In the genomic region with DNA sequence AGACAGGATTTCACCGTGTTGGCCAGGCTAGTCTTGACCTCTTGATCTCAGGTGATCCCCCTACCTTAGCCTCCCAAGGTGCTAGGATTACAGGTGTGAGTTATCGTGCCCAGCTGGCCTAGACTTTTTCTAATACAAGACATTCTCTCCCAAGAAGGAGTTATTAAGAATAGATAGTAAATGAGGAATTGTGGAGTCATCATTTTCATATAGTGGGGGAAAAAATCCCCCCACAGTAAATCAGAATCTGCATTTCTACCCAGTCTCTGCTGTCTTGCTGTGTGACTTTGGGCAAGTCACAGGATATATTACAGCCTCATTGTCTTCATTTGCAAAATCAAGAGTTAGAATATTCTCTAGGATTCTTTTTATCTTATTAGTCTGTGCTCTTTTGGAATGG, we compare ENCODE assay signal across 21 cellular contexts. TPM values are rescaled to one million over a fixed set of nuclear protein-coding genes. Genes with fewer than 3 reads are reported as not detected.
DNase-seq lines count a peak whose midpoint lies in the region; ATAC-seq, FAIRE-seq and TF ChIP-seq lines count a peak whose summit lies in the region.
"Had no signal": no experiment of that assay in that cellular context is flagged by ENCODE, and none has a peak within 500 bp of the region (broad histone marks: within the 10 kb centered on the region; RNA-seq: fewer than 3 reads in every experiment).

No MANE protein-coding gene starts in this region.

- H3K4me3 Mint-ChIP-seq in GM23338 (no peak overlapping the region; the same call in 2 of the 3 replicates), WTC11 (no peak overlapping the region)
- H3K4me3 Mint-ChIP-seq: CD4-positive, alpha-beta memory T cell; CD4-positive, CD25-positive, alpha-beta regulatory T cell; CD8-positive, alpha-beta memory T cell had no signal

- H3K27ac ChIP-seq in A549 (no peak overlapping the region), GM23338 (ENCODE audit: low read depth) (no peak overlapping the region)
- H3K27ac ChIP-seq: BLaER1 had no signal

- FAIRE-seq in A549 (lab: Jason Lieb, UNC) = no peak
- FAIRE-seq: A204.1, G401.6, GM12891, GM19239 had no signal

- TF ChIP-seq POLR2A in A549 (IDR thresholded peaks at IDR 0.05; ENCODE audit: low read length) = no peak

- H3K27ac Mint-ChIP-seq in GM23338 (no peak overlapping the region), WTC11 (peak overlapping the region; percentile 67)
- H3K27ac Mint-ChIP-seq: CD14-positive monocyte; CD4-positive, alpha-beta memory T cell; CD4-positive, CD25-positive, alpha-beta regulatory T cell; CD8-positive, alpha-beta memory T cell had no signal

- H3K27me3 ChIP-seq in GM23338 (ENCODE audit: insufficient read depth) = no peaks in the 10 kb centered on the region
- H3K27me3 ChIP-seq: BE2C, BLaER1 had no signal

- H3K27me3 Mint-ChIP-seq in GM23338 (ENCODE audit: insufficient read depth, low read depth, poor library complexity) (peaks cover 4% of the 10 kb centered on the region), WTC11 (ENCODE audit: low read depth) (peaks cover 5% of the 10 kb centered on the region; the same call in 1 of the 2 replicates)

- H3K36me3 Mint-ChIP-seq in GM23338 (ENCODE audit: low read depth) (no peaks in the 10 kb centered on the region), WTC11 (no peaks in the 10 kb centered on the region)
- H3K36me3 Mint-ChIP-seq: CD14-positive monocyte; CD4-positive, alpha-beta memory T cell; CD4-positive, CD25-positive, alpha-beta regulatory T cell; CD8-positive, alpha-beta memory T cell had no signal

- H3K36me3 ChIP-seq in GM23338 (ENCODE audit: insufficient read depth) = no peaks in the 10 kb centered on the region
- H3K36me3 ChIP-seq: BE2C, BLaER1 had no signal

- no peak overlapping the region for H3K4me2 ChIP-seq in A549
- H3K4me2 ChIP-seq in GM23338 = peak overlapping the region; percentile 68
- H3K4me2 ChIP-seq: BLaER1 had no signal

- H3F3A ChIP-seq in GM23338 (replicated peaks; ENCODE audit: low read depth) = 0 out of 2 replicates have a peak, but pooled peaks cover 6% of the 10 kb centered on the region

- no peaks in the 10 kb centered on the region for H3K9me3 ChIP-seq in A549
- H3K9me3 ChIP-seq: BE2C, BLaER1 had no signal

- TF ChIP-seq CTCF in A549 (IDR thresholded peaks at IDR 0.05) (no peak), GM23338 (conservative IDR thresholded peaks at IDR 0.05; ENCODE audit: low read depth in 2 of 2) (no peak), WTC11 (IDR thresholded peaks at IDR 0.05) (no peak)

- no peaks in the 10 kb centered on the region for H4K20me1 ChIP-seq in GM23338 (replicated peaks; ENCODE audit: insufficient read depth)
- H4K20me1 ChIP-seq: BLaER1 had no signal

- CTCF ChIA-PET in A549 (lab: Yijun Ruan, JAX) = interaction anchor here (5.8 kb wide), 1 partner anchor 11 kb away, joined by 36 read pairs; no protein-coding TSS in a partner anchor
- CTCF ChIA-PET in WTC11 (lab: Charles Lee) = interaction anchor here (0.7 to 4.3 kb wide), 5 partner anchors 9 to 493 kb away, joined by 3 to 33 read pairs (median 3); no protein-coding TSS in a partner anchor

- ATAC-seq in A549 (no peak), GM23338 (no peak), WTC11 (no peak)

- H3K4me1 ChIP-seq in A549 = no peaks in the 10 kb centered on the region
- peaks cover 18% of the 10 kb centered on the region for H3K4me1 ChIP-seq in GM23338 (ENCODE audit: insufficient read depth)
- H3K4me1 ChIP-seq: BLaER1 had no signal

- no peak overlapping the region for H2AFZ ChIP-seq in GM23338

- H3K79me2 ChIP-seq in GM23338 (replicated peaks; ENCODE audit: insufficient read depth) = no peaks in the 10 kb centered on the region

- 0 out of 2 replicates have a peak, but pooled peaks cover 3% of the 10 kb centered on the region for H3K9me2 ChIP-seq in GM23338 (ENCODE audit: insufficient read depth)

- POLR2A ChIA-PET in A549 (lab: Yijun Ruan, JAX) (no interaction called here), WTC11 (lab: Charles Lee) (no interaction called here)

- H3K4me3 ChIP-seq in A549 (no peak overlapping the region), GM23338 (no peak overlapping the region)
- H3K4me3 ChIP-seq: BLaER1 had no signal

- no peak for TF ChIP-seq RAD21 in A549 (conservative IDR thresholded peaks at IDR 0.05 in 1 of 2, IDR thresholded peaks at IDR 0.05 in 1 of 2)

- peaks cover 35% of the 10 kb centered on the region for H3K4me1 Mint-ChIP-seq in GM23338
- H3K4me1 Mint-ChIP-seq in WTC11 = peaks cover 39% of the 10 kb centered on the region
- H3K4me1 Mint-ChIP-seq: CD4-positive, alpha-beta memory T cell; CD4-positive, CD25-positive, alpha-beta regulatory T cell; CD8-positive, alpha-beta memory T cell had no signal

- no peak for DNase-seq in A549 (ENCODE audit: low read depth in 1 of 2, low spot score in 1 of 2)
- no peak for DNase-seq in GM23338 (ENCODE audit: low spot score)
- no peak for DNase-seq in WTC11 (ENCODE audit: low spot score)
- no peak for DNase-seq in NCI-H187 (lab: John Stamatoyannopoulos, UW)
- no peak for DNase-seq in Ammon's horn (ENCODE audit: low spot score)
- DNase-seq in NCI-H748 treated with DMSO at 0.1 percent for 48 hours (lab: John Stamatoyannopoulos, UW) = no peak
- DNase-seq: 8988T; AML-193; BE2C; C1 segment of cervical spinal cord; CD4-positive, alpha-beta memory T cell; CD4-positive, CD25-positive, alpha-beta regulatory T cell; CD8-positive, alpha-beta memory T cell; DMS79 treated with DMSO at 0.1 percent for 48 hours; GF-D8 had no signal

- H3K9me3 Mint-ChIP-seq in GM23338 (no peaks in the 10 kb centered on the region; the same call in 2 of the 3 replicates), WTC11 (no peaks in the 10 kb centered on the region)
- H3K9me3 Mint-ChIP-seq: CD8-positive, alpha-beta memory T cell had no signal

- no peak for TF ChIP-seq EP300 in A549 (IDR thresholded peaks at IDR 0.05)

- 4% methylated on average over 2 of the region's 2 CpGs for WGBS in A549 (ENCODE audit: missing lambda C conversion rate)

TF ChIP-seq in A549, 52 proteins besides CTCF, POLR2A, EP300 and RAD21:
- peak; percentile 60 for TF ChIP-seq MAFK (IDR thresholded peaks at IDR 0.05; ENCODE audit: partially characterized antibody)
- TF ChIP-seq, protein P1, sequence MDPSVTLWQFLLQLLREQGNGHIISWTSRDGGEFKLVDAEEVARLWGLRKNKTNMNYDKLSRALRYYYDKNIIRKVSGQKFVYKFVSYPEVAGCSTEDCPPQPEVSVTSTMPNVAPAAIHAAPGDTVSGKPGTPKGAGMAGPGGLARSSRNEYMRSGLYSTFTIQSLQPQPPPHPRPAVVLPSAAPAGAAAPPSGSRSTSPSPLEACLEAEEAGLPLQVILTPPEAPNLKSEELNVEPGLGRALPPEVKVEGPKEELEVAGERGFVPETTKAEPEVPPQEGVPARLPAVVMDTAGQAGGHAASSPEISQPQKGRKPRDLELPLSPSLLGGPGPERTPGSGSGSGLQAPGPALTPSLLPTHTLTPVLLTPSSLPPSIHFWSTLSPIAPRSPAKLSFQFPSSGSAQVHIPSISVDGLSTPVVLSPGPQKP (IDR thresholded peaks at IDR 0.05; ENCODE audit: low read depth, low read length) = no peak

TF ChIP-seq in GM23338, 12 proteins besides CTCF, POLR2A, EP300 and RAD21 (continues in another document):
- TF ChIP-seq CREB1 (CRISPR knock-in tag; IDR thresholded peaks at IDR 0.05; ENCODE audit: low read depth) = no peak

TF ChIP-seq in WTC11, 78 proteins besides CTCF, POLR2A, EP300 and RAD21 (continues in another document):
- no peak for TF ChIP-seq NFE2L1 (CRISPR knock-in tag; IDR thresholded peaks at IDR 0.05)
- TF ChIP-seq, protein P2, sequence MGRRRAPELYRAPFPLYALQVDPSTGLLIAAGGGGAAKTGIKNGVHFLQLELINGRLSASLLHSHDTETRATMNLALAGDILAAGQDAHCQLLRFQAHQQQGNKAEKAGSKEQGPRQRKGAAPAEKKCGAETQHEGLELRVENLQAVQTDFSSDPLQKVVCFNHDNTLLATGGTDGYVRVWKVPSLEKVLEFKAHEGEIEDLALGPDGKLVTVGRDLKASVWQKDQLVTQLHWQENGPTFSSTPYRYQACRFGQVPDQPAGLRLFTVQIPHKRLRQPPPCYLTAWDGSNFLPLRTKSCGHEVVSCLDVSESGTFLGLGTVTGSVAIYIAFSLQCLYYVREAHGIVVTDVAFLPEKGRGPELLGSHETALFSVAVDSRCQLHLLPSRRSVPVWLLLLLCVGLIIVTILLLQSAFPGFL (CRISPR knock-in tag; IDR thresholded peaks at IDR 0.05; ENCODE audit: borderline replicate concordance) = no peak
- no peak for TF ChIP-seq ZBTB21 (CRISPR knock-in tag; IDR thresholded peaks at IDR 0.05; ENCODE audit: borderline replicate concordance)
- no peak for TF ChIP-seq NFATC4 (CRISPR knock-in tag; IDR thresholded peaks at IDR 0.05)
- no peak for TF ChIP-seq SMAD3 (CRISPR knock-in tag; IDR thresholded peaks at IDR 0.05; ENCODE audit: borderline replicate concordance)

RNA-seq across cellular contexts. Expression of a gene that starts 21.6 kb away (rescaled TPM):
- polyA plus RNA-seq in A549 (2011; rRNA removed) (not detected in 2 replicates), A549 (2017; fragmentation: RNase III; extraction: RNeasy Plus Mini Kit Qiagen cat#74134 plus additional on column Dnase treatment) (not detected in 3 replicates), GM23338 (2016; fragmentation: Nextera tagmentation; extraction: Ambion mirVana) (not detected in 2 replicates)
- polyA plus RNA-seq in A549 (2012; cell fraction: cytosol; rRNA removed) = not detected in 2 replicates
- not detected in 2 replicates for polyA plus RNA-seq in A549 (2012; cell fraction: nucleus; rRNA removed)
- not detected in 2 replicates for polyA minus RNA-seq in A549 (2011; rRNA and poly(A)+ RNA removed)
- not detected in 2 replicates for total RNA-seq in GM23338 (2014; rRNA removed; shearing (Covaris generic))
- 0.05 TPM in 2 of 3 replicates, not detected in the other for total RNA-seq in WTC11 (2021)
- total RNA-seq: CD4-positive, alpha-beta memory T cell; CD4-positive, CD25-positive, alpha-beta regulatory T cell; CD8-positive, alpha-beta memory T cell had no signal
- polyA plus RNA-seq: CD14-positive monocyte; CD4-positive, alpha-beta memory T cell; CD4-positive, CD25-positive, alpha-beta regulatory T cell; CD8-positive, alpha-beta memory T cell had no signal

RNA-seq across cellular contexts. Expression of a gene that starts 48.4 kb away (rescaled TPM):
- not detected in 2 replicates for polyA plus RNA-seq in A549 (2011; rRNA removed)
- polyA plus RNA-seq in A549 (2012; cell fraction: cytosol; rRNA removed) = not detected in 2 replicates
- not detected in 2 replicates for polyA plus RNA-seq in A549 (2012; cell fraction: nucleus; rRNA removed)
- not detected in 3 replicates for polyA plus RNA-seq in A549 (2017; fragmentation: RNase III; extraction: RNeasy Plus Mini Kit Qiagen cat#74134 plus additional on column Dnase treatment)
- not detected in 2 replicates for polyA minus RNA-seq in A549 (2011; rRNA and poly(A)+ RNA removed)
- 0.39 and 1.6 TPM in 2 replicates for total RNA-seq in GM23338 (2014; rRNA removed; shearing (Covaris generic))
- not detected in 2 replicates for polyA plus RNA-seq in GM23338 (2016; fragmentation: Nextera tagmentation; extraction: Ambion mirVana)
- 1.8 to 2.6 TPM (median 2.4 TPM) in 3 replicates for total RNA-seq in WTC11 (2021)
- total RNA-seq: CD4-positive, alpha-beta memory T cell; CD4-positive, CD25-positive, alpha-beta regulatory T cell; CD8-positive, alpha-beta memory T cell had no signal
- polyA plus RNA-seq: CD14-positive monocyte; CD4-positive, alpha-beta memory T cell; CD4-positive, CD25-positive, alpha-beta regulatory T cell; CD8-positive, alpha-beta memory T cell had no signal
